10 cellular contexts compared by ENCODE assay signal in the genomic region with DNA sequence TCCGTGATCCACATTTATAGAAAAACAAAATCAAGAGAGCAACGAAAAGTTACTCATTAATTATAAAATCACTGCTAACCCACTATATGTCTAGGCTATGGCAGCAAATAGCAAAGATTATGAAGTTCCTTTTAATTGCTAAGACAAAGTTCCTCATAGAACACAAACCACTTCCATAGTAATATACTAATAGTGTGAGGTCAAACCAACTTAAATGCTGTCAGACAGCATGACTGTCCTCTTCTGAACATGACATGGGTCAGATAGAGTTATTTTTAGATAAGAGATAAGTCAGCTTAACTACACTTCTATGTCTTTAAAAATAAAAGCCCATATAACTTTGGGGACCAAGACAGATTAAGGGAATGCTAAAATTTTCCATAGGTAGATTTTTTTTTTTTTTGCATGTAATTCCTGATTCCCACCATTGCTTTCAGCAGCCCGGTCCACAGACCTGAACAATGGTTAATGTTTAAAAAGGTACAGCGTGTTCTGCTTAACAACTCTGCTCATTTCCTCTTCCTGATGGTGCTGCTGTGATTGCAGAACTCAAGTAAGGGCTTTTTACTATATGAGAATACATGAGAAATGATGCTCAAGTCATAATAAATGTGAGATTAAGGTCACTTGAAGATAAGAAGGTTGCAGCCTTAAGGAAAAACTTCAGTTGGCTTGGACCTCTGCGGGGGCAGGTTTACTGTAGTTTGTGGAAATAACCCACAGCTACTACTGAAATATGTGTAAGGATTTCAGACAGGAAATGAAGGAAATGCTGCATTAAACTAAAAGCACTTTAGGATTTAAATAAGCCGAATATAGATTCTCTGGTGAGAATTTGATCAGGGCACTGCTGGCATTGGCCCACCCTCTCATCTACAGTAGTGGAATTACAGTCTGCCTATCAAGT. TPM values are rescaled to one million over a fixed set of nuclear protein-coding genes. Genes with fewer than 3 reads are reported as not detected.
A peak's percentile ranks its signal among the peaks of the same experiment; 100 is the strongest.
DNase-seq lines count a peak whose midpoint lies in the region; ATAC-seq, FAIRE-seq and TF ChIP-seq lines count a peak whose summit lies in the region.
"Had no signal": no experiment of that assay in that cellular context is flagged by ENCODE, and none has a peak within 500 bp of the region (broad histone marks: within the 10 kb centered on the region; RNA-seq: fewer than 3 reads in every experiment).

No MANE protein-coding gene starts in this region.

- peak; percentile 86 for ATAC-seq in GM18909 (IDR thresholded peaks at IDR 0.05; ENCODE audit: poor library complexity, unreplicated experiment)
- peak; percentile 73 for ATAC-seq in HG03108 (IDR thresholded peaks at IDR 0.05; ENCODE audit: unreplicated experiment)
- peak; percentile 65 for ATAC-seq in omental fat pad (ENCODE audit: low FRiP score)
- no peak for ATAC-seq in HG02610 (IDR thresholded peaks at IDR 0.05; ENCODE audit: unreplicated experiment)

- TF ChIP-seq CTCF in omental fat pad (IDR thresholded peaks at IDR 0.05), result no peak

- FAIRE-seq in HTR-8/SVneo (lab: Jason Lieb, UNC), result no peak
- FAIRE-seq: GM18507 had no signal

- peak; percentile 90 for DNase-seq in dermis blood vessel endothelial cell
- no peak for DNase-seq in omental fat pad (ENCODE audit: low spot score)
- DNase-seq in NCI-H1694 (lab: John Stamatoyannopoulos, UW), result no peak
- no peak for DNase-seq in HTR-8/SVneo (ENCODE audit: insufficient read length, low spot score)
- DNase-seq in DMS 273 treated with DMSO at 0.1 percent for 48 hours (lab: John Stamatoyannopoulos, UW), result no peak
- DNase-seq: MM.1S had no signal

RNA-seq across cellular contexts. Expression of a gene that starts 37.7 kb away (rescaled TPM):
- total RNA-seq in dermis blood vessel endothelial cell (309 and 317 TPM in 2 replicates), omental fat pad (100 to 1,000 TPM; 201 to 329 (median 213) TPM)
